In the genomic region with DNA sequence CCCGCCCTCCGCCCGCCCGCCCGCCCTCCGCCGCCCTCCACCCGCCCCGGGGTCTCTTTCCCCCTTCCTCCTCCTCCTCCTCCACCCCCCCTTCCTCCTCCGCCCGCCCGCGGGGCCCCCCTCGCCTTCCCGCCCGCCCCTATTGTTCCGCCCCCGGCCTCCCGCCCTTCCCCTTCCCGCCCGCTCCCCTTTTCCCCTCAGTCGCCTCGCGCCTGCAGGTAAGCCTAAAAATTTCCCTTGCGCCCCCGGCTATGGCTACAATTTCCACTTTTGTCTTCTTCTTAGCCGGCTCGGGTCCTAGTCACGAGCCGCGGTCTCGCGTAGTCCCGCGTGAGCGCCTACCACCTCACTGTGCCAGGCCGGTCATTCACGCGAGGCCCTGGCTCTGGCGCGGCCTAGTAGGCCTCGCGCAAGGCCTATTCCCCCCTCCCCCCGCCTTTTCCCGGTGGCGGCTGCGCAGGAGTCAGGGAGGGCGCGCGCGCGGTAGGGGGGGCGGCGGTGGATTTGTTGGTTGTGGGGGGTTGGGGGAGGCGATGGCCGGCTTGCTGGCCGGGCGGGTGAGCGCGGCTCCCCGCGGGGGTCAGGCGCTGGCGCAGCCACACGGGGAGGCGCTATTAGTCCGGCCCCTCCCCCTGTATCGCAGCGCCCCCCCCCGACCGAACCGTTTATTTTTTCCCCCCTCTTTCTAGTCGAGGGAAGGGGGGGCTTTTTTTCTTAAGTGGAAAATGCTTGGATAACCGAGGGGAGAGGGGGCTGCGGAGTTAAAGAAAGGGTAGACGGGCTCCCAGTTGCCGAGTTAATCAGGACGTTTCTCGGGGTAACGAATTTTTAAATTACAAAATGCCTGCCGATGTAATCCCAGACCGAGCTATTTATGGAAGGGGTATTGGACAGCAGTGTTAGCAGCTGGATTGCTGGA, we compare ENCODE assay signal across 8 cellular contexts. TPM values are rescaled to one million over a fixed set of nuclear protein-coding genes. Genes with fewer than 3 reads are reported as not detected.
DNase-seq lines count a peak whose midpoint lies in the region; ATAC-seq and TF ChIP-seq lines count a peak whose summit lies in the region.

No MANE protein-coding gene starts in this region.

- no peak for TF ChIP-seq EP300 in upper lobe of left lung (IDR thresholded peaks at IDR 0.05)

- POLR2A ChIA-PET in AG04450 (lab: Yijun Ruan, JAX), result interaction anchor here (0.6 to 1.3 kb wide), 5 partner anchors 19 to 84 kb away, joined by 3 to 7 read pairs (median 3); no protein-coding TSS in a partner anchor

- peaks cover 20 to 27% (median 25%) of the 10 kb centered on the region in 4 donors for H3K4me1 ChIP-seq in upper lobe of left lung

- intact Hi-C loops in left ventricle myocardium superior (cut with micrococcal nuclease), result no loop called here

- H3K27me3 ChIP-seq in AG04450 (ENCODE audit: control insufficient read depth, insufficient read depth, low read length) (no peaks in the 10 kb centered on the region), upper lobe of left lung (no peaks in the 10 kb centered on the region)

- peak overlapping the region; percentile 100 for H3K27ac Mint-ChIP-seq in progenitor cell of endocrine pancreas

- peak overlapping the region; percentile 94 for H3K27ac ChIP-seq in AG04450 (ENCODE audit: low read depth, low read length)
- peak overlapping the region; percentile 97 to 99 (median 98) for H3K27ac ChIP-seq in upper lobe of left lung

- CTCF ChIA-PET in AG04450 (lab: Charles Lee), result interaction anchor here (0.6 to 0.8 kb wide), 3 partner anchors 8 to 295 kb away, joined by 3 read pairs; no protein-coding TSS in a partner anchor

- H3K27me3 Mint-ChIP-seq in progenitor cell of endocrine pancreas, result no peaks in the 10 kb centered on the region

- H3K4me3 Mint-ChIP-seq in progenitor cell of endocrine pancreas (ENCODE audit: low read depth), result peak overlapping the region; percentile 98

- peak; percentile 66 for DNase-seq in AG04450 (ENCODE audit: low read depth, low spot score)
- peak; percentile 74 for DNase-seq in NAMALWA (ENCODE audit: low spot score)
- DNase-seq in T-helper 2 cell, result peak; percentile 53 to 86 (median 70)
- DNase-seq in amygdala (lab: John Stamatoyannopoulos, UW), result peak; percentile 32 to 90 (median 77)
- DNase-seq in left ventricle myocardium superior, result peak; percentile 93
- DNase-seq in progenitor cell of endocrine pancreas (ENCODE audit: low spot score, unreplicated experiment), result peak; percentile 78
- DNase-seq in upper lobe of left lung, result peak; percentile 89 to 96

- H3K4me1 Mint-ChIP-seq in progenitor cell of endocrine pancreas (ENCODE audit: low read depth), result peaks cover 27% of the 10 kb centered on the region

- H3K36me3 ChIP-seq in upper lobe of left lung, result peaks cover 27 to 50% (median 37%) of the 10 kb centered on the region in 4 donors

- no peaks in the 10 kb centered on the region for H3K9me3 Mint-ChIP-seq in progenitor cell of endocrine pancreas (ENCODE audit: low read depth)

- TF ChIP-seq POLR2A in upper lobe of left lung (IDR thresholded peaks at IDR 0.05), result peak in 2 of 4 donors; percentile 11 to 13

- peak; percentile 42 for ATAC-seq in GM19324 (IDR thresholded peaks at IDR 0.05; ENCODE audit: low FRiP score, unreplicated experiment)
- peak; percentile 83 for ATAC-seq in left ventricle myocardium superior
- peak; percentile 89 to 93 for ATAC-seq in upper lobe of left lung (ENCODE audit: low FRiP score in 2 of 2)

- peaks cover 27% of the 10 kb centered on the region for H3K36me3 Mint-ChIP-seq in progenitor cell of endocrine pancreas (ENCODE audit: insufficient read depth)

- H3K4me3 ChIP-seq in AG04450 (ENCODE audit: low read depth, low read length), result peak overlapping the region; percentile 90
- peak overlapping the region; percentile 63 to 89 (median 77) for H3K4me3 ChIP-seq in upper lobe of left lung

- H3K9me3 ChIP-seq in AG04450 (ENCODE audit: control insufficient read depth, insufficient read depth, low read length) (no peaks in the 10 kb centered on the region; the same call in 1 of the 2 replicates), upper lobe of left lung (no peaks in the 10 kb centered on the region)

- TF ChIP-seq CTCF in AG04450 (IDR thresholded peaks at IDR 0.05; ENCODE audit: low read depth, low read length) (peak; percentile 24; the same call in 1 of the 2 replicates), progenitor cell of endocrine pancreas (IDR thresholded peaks at IDR 0.05; ENCODE audit: unreplicated experiment) (peak; percentile 40), upper lobe of left lung (IDR thresholded peaks at IDR 0.05) (peak in 2 of 6 experiments; percentile 42 to 60)

- WGBS in upper lobe of left lung, 2 donors, result 0% methylated on average over 14 to 47 of the region's 82 CpGs

RNA-seq across cellular contexts. Expression of a gene that starts 0.5 kb away (rescaled TPM):
- 286 and 408 TPM in 2 replicates for polyA plus RNA-seq in AG04450 (2011; rRNA removed)
- polyA minus RNA-seq in AG04450 (2011; rRNA and poly(A)+ RNA removed), result 1,032 and 1,271 TPM in 2 replicates
- total RNA-seq in left ventricle myocardium superior (557 TPM), progenitor cell of endocrine pancreas (1,366 and 1,400 TPM in 2 replicates), upper lobe of left lung (100 to 1,000 TPM; 346 to 723 (median 513) TPM)

RNA-seq across cellular contexts. Expression of a gene that starts 10.9 kb away (rescaled TPM):
- polyA plus RNA-seq in AG04450 (2011; rRNA removed), result 71.4 and 92.8 TPM in 2 replicates
- 78.8 and 83.9 TPM in 2 replicates for polyA minus RNA-seq in AG04450 (2011; rRNA and poly(A)+ RNA removed)
- total RNA-seq in left ventricle myocardium superior (56.1 TPM), progenitor cell of endocrine pancreas (101 and 106 TPM in 2 replicates), upper lobe of left lung (100 to 1,000 TPM in 3 of 6 donors, 10 to 100 TPM in 3; 81.5 to 198 (median 105) TPM)

RNA-seq across cellular contexts. Expression of a gene that starts 28.8 kb away (rescaled TPM):
- not detected in 2 replicates for polyA plus RNA-seq in AG04450 (2011; rRNA removed)
- not detected in 2 replicates for polyA minus RNA-seq in AG04450 (2011; rRNA and poly(A)+ RNA removed)
- total RNA-seq in left ventricle myocardium superior (not detected), progenitor cell of endocrine pancreas (35.1 and 35.7 TPM in 2 replicates), upper lobe of left lung (1 to 10 TPM in 1 of 6 donors, under 1 TPM in 3, not detected in 2; 0.24 to 1.0 (median 0.41) TPM)

RNA-seq across cellular contexts. Expression of a gene that starts 46.8 kb away (rescaled TPM):
- 35.7 and 46.1 TPM in 2 replicates for polyA plus RNA-seq in AG04450 (2011; rRNA removed)
- polyA minus RNA-seq in AG04450 (2011; rRNA and poly(A)+ RNA removed), result 52.1 and 64.6 TPM in 2 replicates
- total RNA-seq in left ventricle myocardium superior (4.2 TPM), progenitor cell of endocrine pancreas (11.9 and 17.0 TPM in 2 replicates), upper lobe of left lung (10 to 100 TPM in 5 of 6 donors, 1 to 10 TPM in 1; 9.6 to 87.0 (median 17.4) TPM)

RNA-seq across cellular contexts. Expression of a gene that starts 48.7 kb away (rescaled TPM):
- polyA plus RNA-seq in AG04450 (2011; rRNA removed), result 25.0 and 33.0 TPM in 2 replicates
- 19.7 and 26.4 TPM in 2 replicates for polyA minus RNA-seq in AG04450 (2011; rRNA and poly(A)+ RNA removed)
- total RNA-seq in left ventricle myocardium superior (10.1 TPM), progenitor cell of endocrine pancreas (60.2 and 61.5 TPM in 2 replicates), upper lobe of left lung (10 to 100 TPM; 25.4 to 74.4 (median 36.8) TPM)

Comparison
In these comparisons a context has a peak if more than half of its experiments do, and no peak if none do; other contexts are left out.
1. Peak in every context shown above with its lines: DNase-seq, ATAC-seq, H3K4me3 ChIP-seq and H3K27ac ChIP-seq.
2. RNA of a gene that starts 28.8 kb away (total RNA-seq): 35.1 to 35.7 TPM in progenitor cell of endocrine pancreas; 0.24 to 1.0 TPM in upper lobe of left lung and not detected in left ventricle myocardium superior (single experiment); every median in the first group is over 10 times any median in the second.